Comparison of ENCODE assay signal across 12 cellular contexts in genomic region chr10:116648903-116649302, GRCh38. TPM values are rescaled to one million over a fixed set of nuclear protein-coding genes. Genes with fewer than 3 reads are reported as not detected.
"Had no signal": no experiment of that assay in that cellular context is flagged by ENCODE, and none has a peak within 500 bp of the region (broad histone marks: within the 10 kb centered on the region; RNA-seq: fewer than 3 reads in every experiment).

No MANE protein-coding gene starts in this region.

- H3K36me3 ChIP-seq: HAP-1 had no signal

- H3K27ac ChIP-seq: GM23248 had no signal

- H3K4me3 ChIP-seq: GM23248, GM23338, HAP-1 had no signal

- DNase-seq: GM23248, GOT3, H7, H9, HCEC 1CT, HFFc6 had no signal

- H3K9me3 ChIP-seq: HAP-1 had no signal

- ATAC-seq: GM23338, HCT116 had no signal

- FAIRE-seq: H1, H54 had no signal

- H3K4me1 ChIP-seq: HAP-1 had no signal

RNA-seq across cellular contexts. Expression of gene PNLIPRP2, which starts 28.1 kb away (rescaled TPM):
- total RNA-seq: GM23248, GM23338, H1, H4, H7, HFFc6 had no signal
- polyA plus RNA-seq: GM23248 had no signal

RNA-seq across cellular contexts. Expression of gene PNLIPRP1, which starts 58.1 kb away (rescaled TPM):
- total RNA-seq: GM23248, GM23338, H1, H4, H7, H9, HFFc6 had no signal
- polyA plus RNA-seq: GM23248, H1 had no signal
